11 cellular contexts compared by ENCODE assay signal in genomic region chr1:232590742-232591082, GRCh38. TPM values are rescaled to one million over a fixed set of nuclear protein-coding genes. Genes with fewer than 3 reads are reported as not detected.
A peak's percentile ranks its signal among the peaks of the same experiment; 100 is the strongest.
DNase-seq lines count a peak whose midpoint lies in the region; ATAC-seq lines count a peak whose summit lies in the region.
"Had no signal": no experiment of that assay in that cellular context is flagged by ENCODE, and none has a peak within 500 bp of the region (broad histone marks: within the 10 kb centered on the region; RNA-seq: fewer than 3 reads in every experiment).

No MANE protein-coding gene starts in this region.

- no peak overlapping the region for H3K4me3 Mint-ChIP-seq in T-helper 2 cell treated with Interferon-gamma antibody and Interleukin-4, amounts not matched to agents 5 μg/mL and 100 μg/mL, for 36 hours
- H3K4me3 Mint-ChIP-seq in natural killer cell treated with Interleukin-12 subunit alpha and Interleukin-12 subunit beta and Interleukin-15 and Interleukin-18, amount 100 ng/mL, for 72 hours = no peak overlapping the region
- H3K4me3 Mint-ChIP-seq: activated T-cell treated with anti-CD3 and anti-CD28 coated beads, Interleukin-2, amount 50 U/mL, for 24 hours; CD4-positive, CD25-positive, alpha-beta regulatory T cell had no signal

- ATAC-seq in GM18498 (IDR thresholded peaks at IDR 0.05; ENCODE audit: unreplicated experiment) = peak; percentile 88
- ATAC-seq in GM21526 (IDR thresholded peaks at IDR 0.05; ENCODE audit: low FRiP score, unreplicated experiment) = peak; percentile 84
- ATAC-seq in HG03558 (IDR thresholded peaks at IDR 0.05; ENCODE audit: extremely low read depth, unreplicated experiment) = peak; percentile 42
- no peak for ATAC-seq in natural killer cell treated with Interleukin-12 subunit alpha and Interleukin-12 subunit beta and Interleukin-15 and Interleukin-18, amount 100 ng/mL, for 72 hours

- H3K36me3 Mint-ChIP-seq in T-helper 2 cell treated with Interferon-gamma antibody and Interleukin-4, amounts not matched to agents 5 μg/mL and 100 μg/mL, for 36 hours (ENCODE audit: low read depth) = peaks cover 5% of the 10 kb centered on the region
- H3K36me3 Mint-ChIP-seq in natural killer cell treated with Interleukin-12 subunit alpha and Interleukin-12 subunit beta and Interleukin-15 and Interleukin-18, amount 100 ng/mL, for 72 hours = peaks cover 14% of the 10 kb centered on the region
- H3K36me3 Mint-ChIP-seq: CD4-positive, CD25-positive, alpha-beta regulatory T cell had no signal

- peak; percentile 61 for DNase-seq in medulla oblongata (ENCODE audit: extremely low spot score)
- no peak for DNase-seq in T-helper 2 cell treated with Interferon-gamma antibody and Interleukin-4, amounts not matched to agents 5 μg/mL and 100 μg/mL, for 36 hours (ENCODE audit: low spot score)
- no peak for DNase-seq in activated CD4-positive, alpha-beta T cell treated with anti-CD3 and anti-CD28 coated beads for 48 hours
- no peak for DNase-seq in NCI-H446 treated with DMSO at 0.1 percent for 48 hours (lab: John Stamatoyannopoulos, UW)
- DNase-seq in natural killer cell treated with Interleukin-12 subunit alpha and Interleukin-12 subunit beta and Interleukin-15 and Interleukin-18, amount 100 ng/mL, for 72 hours (ENCODE audit: low spot score) = no peak
- DNase-seq: activated T-cell treated with anti-CD3 and anti-CD28 coated beads, Interleukin-2, amount 50 U/mL, for 24 hours; CD4-positive, CD25-positive, alpha-beta regulatory T cell; islet precursor cell had no signal

- no peaks in the 10 kb centered on the region for H3K27me3 Mint-ChIP-seq in T-helper 2 cell treated with Interferon-gamma antibody and Interleukin-4, amounts not matched to agents 5 μg/mL and 100 μg/mL, for 36 hours (ENCODE audit: low read depth)
- peaks cover 0 to 9% of the 10 kb centered on the region in 2 donors for H3K27me3 Mint-ChIP-seq in natural killer cell treated with Interleukin-12 subunit alpha and Interleukin-12 subunit beta and Interleukin-15 and Interleukin-18, amount 100 ng/mL, for 72 hours
- H3K27me3 Mint-ChIP-seq: activated T-cell treated with anti-CD3 and anti-CD28 coated beads, Interleukin-2, amount 50 U/mL, for 24 hours had no signal

- H3K9me3 Mint-ChIP-seq in T-helper 2 cell treated with Interferon-gamma antibody and Interleukin-4, amounts not matched to agents 5 μg/mL and 100 μg/mL, for 36 hours = peaks cover 18% of the 10 kb centered on the region
- peaks cover 8% of the 10 kb centered on the region for H3K9me3 Mint-ChIP-seq in natural killer cell treated with Interleukin-12 subunit alpha and Interleukin-12 subunit beta and Interleukin-15 and Interleukin-18, amount 100 ng/mL, for 72 hours
- H3K9me3 Mint-ChIP-seq: CD4-positive, CD25-positive, alpha-beta regulatory T cell had no signal

- peaks cover 9% of the 10 kb centered on the region for H3K4me1 Mint-ChIP-seq in T-helper 2 cell treated with Interferon-gamma antibody and Interleukin-4, amounts not matched to agents 5 μg/mL and 100 μg/mL, for 36 hours (ENCODE audit: low read depth)
- H3K4me1 Mint-ChIP-seq in natural killer cell treated with Interleukin-12 subunit alpha and Interleukin-12 subunit beta and Interleukin-15 and Interleukin-18, amount 100 ng/mL, for 72 hours (ENCODE audit: low read depth in 2 of 2) = peaks cover 5 to 10% of the 10 kb centered on the region in 2 donors
- H3K4me1 Mint-ChIP-seq: CD4-positive, CD25-positive, alpha-beta regulatory T cell had no signal

- no peak overlapping the region for H3K27ac Mint-ChIP-seq in T-helper 2 cell treated with Interferon-gamma antibody and Interleukin-4, amounts not matched to agents 5 μg/mL and 100 μg/mL, for 36 hours
- H3K27ac Mint-ChIP-seq in natural killer cell treated with Interleukin-12 subunit alpha and Interleukin-12 subunit beta and Interleukin-15 and Interleukin-18, amount 100 ng/mL, for 72 hours = no peak overlapping the region
- H3K27ac Mint-ChIP-seq: activated T-cell treated with anti-CD3 and anti-CD28 coated beads, Interleukin-2, amount 50 U/mL, for 24 hours had no signal

RNA-seq across cellular contexts. Expression of gene SIPA1L2, which starts 39.2 kb away (rescaled TPM):
- total RNA-seq in natural killer cell treated with Interleukin-12 subunit alpha and Interleukin-12 subunit beta and Interleukin-15 and Interleukin-18, amount 100 ng/mL, for 72 hours = 1 to 10 TPM; 2.4 to 3.7 TPM

Comparison
In these comparisons a context has a peak if more than half of its experiments do, and no peak if none do; other contexts are left out.
1. ATAC-seq: peak in GM18498 (single experiment), GM21526 (single experiment) and HG03558 (single experiment); none in natural killer cell treated with Interleukin-12 subunit alpha and Interleukin-12 subunit beta and Interleukin-15 and Interleukin-18, amount 100 ng/mL, for 72 hours (0 of 2).